In genomic region chr9:95605087-95605486, GRCh38 we compare ENCODE assay signal across 14 cellular contexts.
"Had no signal": no experiment of that assay in that cellular context is flagged by ENCODE, and none has a peak within 500 bp of the region (broad histone marks: within the 10 kb centered on the region; RNA-seq: fewer than 3 reads in every experiment).

No MANE protein-coding gene starts in this region.

- ATAC-seq: activated CD8-positive, alpha-beta memory T cell treated with anti-CD3 and anti-CD28 coated beads, Interleukin-2, amount 10 ng/mL, durations not matched to agents 7 days and 5 days; foreskin keratinocyte; stimulated activated memory B cell treated with anti-CD40 and anti-IgM and Interleukin-4, amounts not matched to agents 10 μg/mL and 1 μg/mL and 100 μg/mL, for 72 hours had no signal

- H3K4me1 ChIP-seq: foreskin keratinocyte, left ventricle myocardium inferior, right atrium auricular region had no signal

- H3K4me1 Mint-ChIP-seq: activated CD8-positive, alpha-beta memory T cell treated with anti-CD3 and anti-CD28 coated beads, Interleukin-2, amount 10 ng/mL, durations not matched to agents 7 days and 5 days; memory B cell; stimulated activated memory B cell treated with anti-CD40 and anti-IgM and Interleukin-4, amounts not matched to agents 10 μg/mL and 1 μg/mL and 100 μg/mL, for 72 hours had no signal

- H3K36me3 Mint-ChIP-seq: activated CD8-positive, alpha-beta memory T cell treated with anti-CD3 and anti-CD28 coated beads, Interleukin-2, amount 10 ng/mL, durations not matched to agents 7 days and 5 days; activated naive CD8-positive, alpha-beta T cell; memory B cell; stimulated activated memory B cell treated with anti-CD40 and anti-IgM and Interleukin-4, amounts not matched to agents 10 μg/mL and 1 μg/mL and 100 μg/mL, for 72 hours had no signal

- H3K9me3 Mint-ChIP-seq: activated T-cell treated with anti-CD3 and anti-CD28 coated beads, Interleukin-2, amount 50 U/mL, for 24 hours; memory B cell; stimulated activated memory B cell treated with anti-CD40 and anti-IgM and Interleukin-4, amounts not matched to agents 10 μg/mL and 1 μg/mL and 100 μg/mL, for 72 hours had no signal

- H3K27ac ChIP-seq: dorsolateral prefrontal cortex, foreskin keratinocyte, left ventricle myocardium inferior, right atrium auricular region had no signal

- H3K27me3 ChIP-seq: dorsolateral prefrontal cortex, foreskin keratinocyte, right atrium auricular region, transverse colon had no signal

- H3K27me3 Mint-ChIP-seq: activated CD8-positive, alpha-beta memory T cell treated with anti-CD3 and anti-CD28 coated beads, Interleukin-2, amount 10 ng/mL, durations not matched to agents 7 days and 5 days; activated naive CD8-positive, alpha-beta T cell; activated T-cell treated with anti-CD3 and anti-CD28 coated beads, Interleukin-2, amount 50 U/mL, for 24 hours; stimulated activated memory B cell treated with anti-CD40 and anti-IgM and Interleukin-4, amounts not matched to agents 10 μg/mL and 1 μg/mL and 100 μg/mL, for 72 hours had no signal

- DNase-seq: activated CD4-positive, alpha-beta T cell treated with anti-CD3 and anti-CD28 coated beads, Interleukin-2, amount 50 U/mL, for 4 hours; activated CD4-positive, CD25-positive, alpha-beta regulatory T cell treated with anti-CD3 and anti-CD28 coated beads, Interleukin-2, amount 50 U/mL, for 72 hours; activated CD8-positive, alpha-beta memory T cell treated with anti-CD3 and anti-CD28 coated beads, Interleukin-2, amount 10 ng/mL, durations not matched to agents 7 days and 5 days; activated effector memory CD4-positive, alpha-beta T cell treated with Interleukin-2 at 50 U/mL for 16 hours; activated T-cell treated with anti-CD3 and anti-CD28 coated beads, Interleukin-2, amount 50 U/mL, for 24 hours; dorsolateral prefrontal cortex; foreskin keratinocyte; left ventricle myocardium inferior; small intestine; transverse colon had no signal

- H3K27ac Mint-ChIP-seq: activated CD8-positive, alpha-beta memory T cell treated with anti-CD3 and anti-CD28 coated beads, Interleukin-2, amount 10 ng/mL, durations not matched to agents 7 days and 5 days; activated naive CD8-positive, alpha-beta T cell; activated T-cell treated with anti-CD3 and anti-CD28 coated beads, Interleukin-2, amount 50 U/mL, for 24 hours; memory B cell; stimulated activated memory B cell treated with anti-CD40 and anti-IgM and Interleukin-4, amounts not matched to agents 10 μg/mL and 1 μg/mL and 100 μg/mL, for 72 hours had no signal

- H3K9me3 ChIP-seq: left ventricle myocardium inferior, right atrium auricular region, transverse colon had no signal

- H3K4me3 ChIP-seq: dorsolateral prefrontal cortex, left ventricle myocardium inferior, right atrium auricular region, transverse colon had no signal

- H3K4me3 Mint-ChIP-seq: activated CD8-positive, alpha-beta memory T cell treated with anti-CD3 and anti-CD28 coated beads, Interleukin-2, amount 10 ng/mL, durations not matched to agents 7 days and 5 days; activated naive CD8-positive, alpha-beta T cell; activated T-cell treated with anti-CD3 and anti-CD28 coated beads, Interleukin-2, amount 50 U/mL, for 24 hours; memory B cell; stimulated activated memory B cell treated with anti-CD40 and anti-IgM and Interleukin-4, amounts not matched to agents 10 μg/mL and 1 μg/mL and 100 μg/mL, for 72 hours had no signal

- H3K36me3 ChIP-seq: left ventricle myocardium inferior, right atrium auricular region, transverse colon had no signal
